8 cellular contexts compared by ENCODE assay signal in genomic region chr11:86955111-86955673, GRCh38. TPM values are rescaled to one million over a fixed set of nuclear protein-coding genes. Genes with fewer than 3 reads are reported as not detected.
DNase-seq lines count a peak whose midpoint lies in the region; ATAC-seq and TF ChIP-seq lines count a peak whose summit lies in the region.

FZD4 (minus strand) TSS chr11:86955395; CDS start chr11:86955085, 310 bp downstream.

- POLR2A ChIA-PET in naive thymus-derived CD8-positive, alpha-beta T cell (lab: Charles Lee) = no interaction called here

- peaks cover 8 to 25% (median 15%) of the 10 kb centered on the region in 4 donors for H3K4me1 Mint-ChIP-seq in naive thymus-derived CD8-positive, alpha-beta T cell

- H3K27ac Mint-ChIP-seq in naive thymus-derived CD8-positive, alpha-beta T cell = peak within 1 kb of the TSS in 4 of 10 donors; percentile 41 to 68 (median 50)

- TF ChIP-seq POLR2A in testis (IDR thresholded peaks at IDR 0.05) = no peak

- WGBS in testis, 2 donors = 0% methylated on average over 43 of the region's 71 CpGs; no CpG with 5 or more reads in 1 of the 2 donors

- H3K27ac ChIP-seq in HL-60 (replicated peaks) (no peak within 1 kb of the TSS), testis (peak within 1 kb of the TSS; percentile 86 to 88)

- H3K4me1 ChIP-seq in testis = peaks cover 9% of the 10 kb centered on the region

- peak; percentile 97 for DNase-seq in DMS53 (lab: John Stamatoyannopoulos, UW)
- DNase-seq in HL-60 (ENCODE audit: low read depth in 1 of 2, low spot score in 1 of 2) = no peak
- DNase-seq in NOMO-1 (lab: John Stamatoyannopoulos, UW; ENCODE audit: unreplicated experiment in 2 of 2) = peak; percentile 68 to 80
- peak; percentile 31 for DNase-seq in activated T-helper 9 cell treated with anti-CD3 and anti-CD28 coated beads, Interleukin-2, amount 50 U/mL, for 16 hours (ENCODE audit: low read depth)
- DNase-seq in fibroblast of the conjunctiva (ENCODE audit: low read depth) = peak; percentile 59
- peak in 7 of 10 donors; percentile 12 to 23 (median 19) for DNase-seq in naive thymus-derived CD8-positive, alpha-beta T cell
- DNase-seq in testis = peak; percentile 93

- peaks cover 0 to 2% (median 0%) of the 10 kb centered on the region in 3 donors for H3K36me3 Mint-ChIP-seq in naive thymus-derived CD8-positive, alpha-beta T cell

- H3K27me3 ChIP-seq in HL-60 (ENCODE audit: insufficient read depth, poor library complexity, severe bottlenecking) = peaks cover 49% of the 10 kb centered on the region
- H3K27me3 ChIP-seq in testis = no peaks in the 10 kb centered on the region

- H3K4me3 ChIP-seq in HL-60 (replicated peaks; ENCODE audit: insufficient read depth, low read length) (peak within 1 kb of the TSS; percentile 38), testis (peak within 1 kb of the TSS; percentile 90 to 96)

- H3K27me3 Mint-ChIP-seq in naive thymus-derived CD8-positive, alpha-beta T cell = peaks cover 18 to 57% (median 38%) of the 10 kb centered on the region in 5 donors

- TF ChIP-seq CTCF in HL-60 (IDR thresholded peaks at IDR 0.05; ENCODE audit: insufficient read depth, low read length) (no peak), testis (IDR thresholded peaks at IDR 0.05) (peak in 1 of 3 experiments; percentile 10)

- H3K4me3 Mint-ChIP-seq in naive thymus-derived CD8-positive, alpha-beta T cell = peak within 1 kb of the TSS; percentile 80 to 96 (median 90)

- H3K36me3 ChIP-seq in testis (ENCODE audit: low read depth, missing control alignments) = no peaks in the 10 kb centered on the region

- peak; percentile 94 for ATAC-seq in GM21381 (IDR thresholded peaks at IDR 0.05; ENCODE audit: unreplicated experiment)
- ATAC-seq in naive thymus-derived CD8-positive, alpha-beta T cell = peak; percentile 71 to 91

- no peaks in the 10 kb centered on the region for H3K9me3 Mint-ChIP-seq in naive thymus-derived CD8-positive, alpha-beta T cell

- intact Hi-C loops in testis (cut with DNase I; ENCODE audit: low total_unique reads) = no loop called here

- H3K9me3 ChIP-seq in testis = no peaks in the 10 kb centered on the region

RNA-seq across cellular contexts. Expression of gene FZD4, which starts in this region (rescaled TPM):
- total RNA-seq in naive thymus-derived CD8-positive, alpha-beta T cell = not detected
- polyA plus RNA-seq in naive thymus-derived CD8-positive, alpha-beta T cell = not detected
- 10 to 100 TPM; 31.2 to 31.9 TPM for total RNA-seq in testis
- 14.8 TPM for polyA plus RNA-seq in testis (ENCODE audit: insufficient read depth, low read depth, low replicate concordance)

Comparison
In these comparisons a context has a peak if more than half of its experiments do, and no peak if none do; other contexts are left out.
1. RNA of gene FZD4 (total RNA-seq): 31.2 to 31.9 TPM in testis; not detected in naive thymus-derived CD8-positive, alpha-beta T cell; every median in the first group is over 10 times any median in the second.
2. RNA of gene FZD4 (polyA plus RNA-seq): 14.8 TPM in testis (single experiment); not detected in naive thymus-derived CD8-positive, alpha-beta T cell; every median in the first group is over 10 times any median in the second.
3. Peak in DNase-seq and ATAC-seq in naive thymus-derived CD8-positive, alpha-beta T cell; RNA of the gene not detected or under 1 TPM.
4. DNase-seq: peak in DMS53 (single experiment), NOMO-1 (2 of 2), activated T-helper 9 cell treated with anti-CD3 and anti-CD28 coated beads, Interleukin-2, amount 50 U/mL, for 16 hours (single experiment), fibroblast of the conjunctiva (single experiment) and testis (single experiment); none in HL-60 (0 of 2).